In the genomic region with DNA sequence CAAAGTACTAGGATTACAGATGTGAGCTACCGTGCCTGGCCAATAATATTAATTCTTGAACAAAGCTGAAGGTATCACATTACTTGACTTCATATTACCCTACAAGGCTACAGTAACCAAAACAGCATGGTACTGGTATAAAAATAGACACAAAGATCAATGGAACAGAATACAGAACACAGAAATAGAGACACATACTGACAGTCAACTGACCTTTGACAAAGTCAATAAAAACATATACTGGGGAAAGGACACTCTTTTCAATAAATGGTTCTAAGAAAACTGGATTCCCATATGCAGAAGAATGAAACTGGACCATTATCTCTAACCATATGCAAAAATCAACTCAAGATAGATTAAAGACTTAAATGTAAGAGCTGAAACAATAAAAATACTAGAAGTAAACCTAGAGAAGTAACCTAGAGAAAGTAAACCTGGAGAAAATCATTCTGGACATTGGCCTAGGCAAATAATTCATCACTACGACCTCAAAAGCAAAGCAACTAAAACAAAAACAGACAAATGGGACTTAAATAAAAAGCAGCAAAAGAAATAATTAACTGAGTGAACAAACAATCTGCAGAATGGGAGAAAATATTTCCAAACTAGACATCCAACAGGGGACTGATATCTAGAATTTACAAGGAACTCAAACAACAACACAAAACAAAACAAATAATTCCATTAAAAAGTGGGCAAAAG, we compare ENCODE assay signal across 2 cellular contexts.
TF ChIP-seq lines count a peak whose summit lies in the region.

No MANE protein-coding gene starts in this region.

TF ChIP-seq in A549, 52 proteins besides CTCF, POLR2A, EP300 and RAD21 (continued from another document):
- TF ChIP-seq, protein P1, sequence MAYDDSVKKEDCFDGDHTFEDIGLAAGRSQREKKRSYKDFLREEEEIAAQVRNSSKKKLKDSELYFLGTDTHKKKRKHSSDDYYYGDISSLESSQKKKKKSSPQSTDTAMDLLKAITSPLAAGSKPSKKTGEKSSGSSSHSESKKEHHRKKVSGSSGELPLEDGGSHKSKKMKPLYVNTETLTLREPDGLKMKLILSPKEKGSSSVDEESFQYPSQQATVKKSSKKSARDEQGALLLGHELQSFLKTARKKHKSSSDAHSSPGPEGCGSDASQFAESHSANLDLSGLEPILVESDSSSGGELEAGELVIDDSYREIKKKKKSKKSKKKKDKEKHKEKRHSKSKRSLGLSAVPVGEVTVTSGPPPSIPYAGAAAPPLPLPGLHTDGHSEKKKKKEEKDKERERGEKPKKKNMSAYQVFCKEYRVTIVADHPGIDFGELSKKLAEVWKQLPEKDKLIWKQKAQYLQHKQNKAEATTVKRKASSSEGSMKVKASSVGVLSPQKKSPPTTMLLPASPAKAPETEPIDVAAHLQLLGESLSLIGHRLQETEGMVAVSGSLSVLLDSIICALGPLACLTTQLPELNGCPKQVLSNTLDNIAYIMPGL (CRISPR knock-in tag; IDR thresholded peaks at IDR 0.05; ENCODE audit: borderline replicate concordance) = no peak
- TF ChIP-seq EHMT2 (IDR thresholded peaks at IDR 0.05; ENCODE audit: low read depth) = no peak
- TF ChIP-seq TFCP2L1 (CRISPR knock-in tag; IDR thresholded peaks at IDR 0.05) = no peak
- no peak for TF ChIP-seq CEBPB (IDR thresholded peaks at IDR 0.05)
- TF ChIP-seq, protein P2, sequence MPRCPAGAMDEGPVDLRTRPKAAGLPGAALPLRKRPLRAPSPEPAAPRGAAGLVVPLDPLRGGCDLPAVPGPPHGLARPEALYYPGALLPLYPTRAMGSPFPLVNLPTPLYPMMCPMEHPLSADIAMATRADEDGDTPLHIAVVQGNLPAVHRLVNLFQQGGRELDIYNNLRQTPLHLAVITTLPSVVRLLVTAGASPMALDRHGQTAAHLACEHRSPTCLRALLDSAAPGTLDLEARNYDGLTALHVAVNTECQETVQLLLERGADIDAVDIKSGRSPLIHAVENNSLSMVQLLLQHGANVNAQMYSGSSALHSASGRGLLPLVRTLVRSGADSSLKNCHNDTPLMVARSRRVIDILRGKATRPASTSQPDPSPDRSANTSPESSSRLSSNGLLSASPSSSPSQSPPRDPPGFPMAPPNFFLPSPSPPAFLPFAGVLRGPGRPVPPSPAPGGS (IDR thresholded peaks at IDR 0.05) = no peak
- TF ChIP-seq JUN (IDR thresholded peaks at IDR 0.05) = no peak
- TF ChIP-seq TP53 (CRISPR knock-in tag; IDR thresholded peaks at IDR 0.05) = no peak
- TF ChIP-seq FOSB (CRISPR knock-in tag; IDR thresholded peaks at IDR 0.05) = no peak
- TF ChIP-seq, protein P3, sequence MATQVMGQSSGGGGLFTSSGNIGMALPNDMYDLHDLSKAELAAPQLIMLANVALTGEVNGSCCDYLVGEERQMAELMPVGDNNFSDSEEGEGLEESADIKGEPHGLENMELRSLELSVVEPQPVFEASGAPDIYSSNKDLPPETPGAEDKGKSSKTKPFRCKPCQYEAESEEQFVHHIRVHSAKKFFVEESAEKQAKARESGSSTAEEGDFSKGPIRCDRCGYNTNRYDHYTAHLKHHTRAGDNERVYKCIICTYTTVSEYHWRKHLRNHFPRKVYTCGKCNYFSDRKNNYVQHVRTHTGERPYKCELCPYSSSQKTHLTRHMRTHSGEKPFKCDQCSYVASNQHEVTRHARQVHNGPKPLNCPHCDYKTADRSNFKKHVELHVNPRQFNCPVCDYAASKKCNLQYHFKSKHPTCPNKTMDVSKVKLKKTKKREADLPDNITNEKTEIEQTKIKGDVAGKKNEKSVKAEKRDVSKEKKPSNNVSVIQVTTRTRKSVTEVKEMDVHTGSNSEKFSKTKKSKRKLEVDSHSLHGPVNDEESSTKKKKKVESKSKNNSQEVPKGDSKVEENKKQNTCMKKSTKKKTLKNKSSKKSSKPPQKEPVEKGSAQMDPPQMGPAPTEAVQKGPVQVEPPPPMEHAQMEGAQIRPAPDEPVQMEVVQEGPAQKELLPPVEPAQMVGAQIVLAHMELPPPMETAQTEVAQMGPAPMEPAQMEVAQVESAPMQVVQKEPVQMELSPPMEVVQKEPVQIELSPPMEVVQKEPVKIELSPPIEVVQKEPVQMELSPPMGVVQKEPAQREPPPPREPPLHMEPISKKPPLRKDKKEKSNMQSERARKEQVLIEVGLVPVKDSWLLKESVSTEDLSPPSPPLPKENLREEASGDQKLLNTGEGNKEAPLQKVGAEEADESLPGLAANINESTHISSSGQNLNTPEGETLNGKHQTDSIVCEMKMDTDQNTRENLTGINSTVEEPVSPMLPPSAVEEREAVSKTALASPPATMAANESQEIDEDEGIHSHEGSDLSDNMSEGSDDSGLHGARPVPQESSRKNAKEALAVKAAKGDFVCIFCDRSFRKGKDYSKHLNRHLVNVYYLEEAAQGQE (IDR thresholded peaks at IDR 0.05) = no peak
TF ChIP-seq in A549: peak in this region for 0.

TF ChIP-seq in GM23338, 12 proteins besides CTCF, POLR2A, EP300 and RAD21 (continued from another document):
- TF ChIP-seq, protein P4, sequence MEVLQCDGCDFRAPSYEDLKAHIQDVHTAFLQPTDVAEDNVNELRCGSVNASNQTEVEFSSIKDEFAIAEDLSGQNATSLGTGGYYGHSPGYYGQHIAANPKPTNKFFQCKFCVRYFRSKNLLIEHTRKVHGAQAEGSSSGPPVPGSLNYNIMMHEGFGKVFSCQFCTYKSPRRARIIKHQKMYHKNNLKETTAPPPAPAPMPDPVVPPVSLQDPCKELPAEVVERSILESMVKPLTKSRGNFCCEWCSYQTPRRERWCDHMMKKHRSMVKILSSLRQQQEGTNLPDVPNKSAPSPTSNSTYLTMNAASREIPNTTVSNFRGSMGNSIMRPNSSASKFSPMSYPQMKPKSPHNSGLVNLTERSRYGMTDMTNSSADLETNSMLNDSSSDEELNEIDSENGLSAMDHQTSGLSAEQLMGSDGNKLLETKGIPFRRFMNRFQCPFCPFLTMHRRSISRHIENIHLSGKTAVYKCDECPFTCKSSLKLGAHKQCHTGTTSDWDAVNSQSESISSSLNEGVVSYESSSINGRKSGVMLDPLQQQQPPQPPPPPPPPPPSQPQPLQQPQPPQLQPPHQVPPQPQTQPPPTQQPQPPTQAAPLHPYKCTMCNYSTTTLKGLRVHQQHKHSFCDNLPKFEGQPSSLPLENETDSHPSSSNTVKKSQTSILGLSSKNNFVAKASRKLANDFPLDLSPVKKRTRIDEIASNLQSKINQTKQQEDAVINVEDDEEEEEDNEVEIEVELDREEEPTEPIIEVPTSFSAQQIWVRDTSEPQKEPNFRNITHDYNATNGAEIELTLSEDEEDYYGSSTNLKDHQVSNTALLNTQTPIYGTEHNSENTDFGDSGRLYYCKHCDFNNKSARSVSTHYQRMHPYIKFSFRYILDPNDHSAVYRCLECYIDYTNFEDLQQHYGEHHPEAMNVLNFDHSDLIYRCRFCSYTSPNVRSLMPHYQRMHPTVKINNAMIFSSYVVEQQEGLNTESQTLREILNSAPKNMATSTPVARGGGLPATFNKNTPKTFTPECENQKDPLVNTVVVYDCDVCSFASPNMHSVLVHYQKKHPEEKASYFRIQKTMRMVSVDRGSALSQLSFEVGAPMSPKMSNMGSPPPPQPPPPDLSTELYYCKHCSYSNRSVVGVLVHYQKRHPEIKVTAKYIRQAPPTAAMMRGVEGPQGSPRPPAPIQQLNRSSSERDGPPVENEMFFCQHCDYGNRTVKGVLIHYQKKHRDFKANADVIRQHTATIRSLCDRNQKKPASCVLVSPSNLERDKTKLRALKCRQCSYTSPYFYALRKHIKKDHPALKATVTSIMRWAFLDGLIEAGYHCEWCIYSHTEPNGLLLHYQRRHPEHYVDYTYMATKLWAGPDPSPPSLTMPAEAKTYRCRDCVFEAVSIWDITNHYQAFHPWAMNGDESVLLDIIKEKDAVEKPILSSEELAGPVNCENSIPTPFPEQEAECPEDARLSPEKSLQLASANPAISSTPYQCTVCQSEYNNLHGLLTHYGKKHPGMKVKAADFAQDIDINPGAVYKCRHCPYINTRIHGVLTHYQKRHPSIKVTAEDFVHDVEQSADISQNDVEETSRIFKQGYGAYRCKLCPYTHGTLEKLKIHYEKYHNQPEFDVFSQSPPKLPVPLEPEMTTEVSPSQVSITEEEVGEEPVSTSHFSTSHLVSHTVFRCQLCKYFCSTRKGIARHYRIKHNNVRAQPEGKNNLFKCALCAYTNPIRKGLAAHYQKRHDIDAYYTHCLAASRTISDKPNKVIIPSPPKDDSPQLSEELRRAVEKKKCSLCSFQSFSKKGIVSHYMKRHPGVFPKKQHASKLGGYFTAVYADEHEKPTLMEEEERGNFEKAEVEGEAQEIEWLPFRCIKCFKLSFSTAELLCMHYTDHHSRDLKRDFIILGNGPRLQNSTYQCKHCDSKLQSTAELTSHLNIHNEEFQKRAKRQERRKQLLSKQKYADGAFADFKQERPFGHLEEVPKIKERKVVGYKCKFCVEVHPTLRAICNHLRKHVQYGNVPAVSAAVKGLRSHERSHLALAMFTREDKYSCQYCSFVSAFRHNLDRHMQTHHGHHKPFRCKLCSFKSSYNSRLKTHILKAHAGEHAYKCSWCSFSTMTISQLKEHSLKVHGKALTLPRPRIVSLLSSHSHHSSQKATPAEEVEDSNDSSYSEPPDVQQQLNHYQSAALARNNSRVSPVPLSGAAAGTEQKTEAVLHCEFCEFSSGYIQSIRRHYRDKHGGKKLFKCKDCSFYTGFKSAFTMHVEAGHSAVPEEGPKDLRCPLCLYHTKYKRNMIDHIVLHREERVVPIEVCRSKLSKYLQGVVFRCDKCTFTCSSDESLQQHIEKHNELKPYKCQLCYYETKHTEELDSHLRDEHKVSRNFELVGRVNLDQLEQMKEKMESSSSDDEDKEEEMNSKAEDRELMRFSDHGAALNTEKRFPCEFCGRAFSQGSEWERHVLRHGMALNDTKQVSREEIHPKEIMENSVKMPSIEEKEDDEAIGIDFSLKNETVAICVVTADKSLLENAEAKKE (CRISPR knock-in tag; IDR thresholded peaks at IDR 0.05) = no peak
- TF ChIP-seq, protein P3 (IDR thresholded peaks at IDR 0.05; ENCODE audit: unreplicated experiment) = no peak
TF ChIP-seq in GM23338: peak in this region for 0.
